Comparison of ENCODE assay signal across 8 cellular contexts in the genomic region with DNA sequence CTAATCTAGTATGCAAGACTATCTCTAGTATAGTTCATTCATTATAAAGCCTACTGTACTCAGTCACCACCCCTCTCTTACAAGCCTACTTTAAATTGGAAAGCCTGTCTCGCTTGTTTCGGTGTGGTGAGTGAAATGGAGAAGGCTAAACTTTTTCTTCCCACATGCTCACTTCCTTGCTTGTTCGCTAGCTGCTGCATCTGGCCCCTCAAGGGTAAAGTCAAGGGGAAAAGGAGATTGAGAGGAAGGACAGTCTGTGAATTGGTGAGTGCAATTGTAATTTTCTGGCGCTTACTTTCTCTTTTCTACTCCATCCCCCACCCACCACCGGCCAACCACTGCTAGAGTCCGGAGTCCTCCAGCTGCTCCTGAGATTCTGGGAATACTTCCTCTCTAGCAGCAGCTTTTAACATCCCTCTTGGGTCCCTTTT. TPM values are rescaled to one million over a fixed set of nuclear protein-coding genes. Genes with fewer than 3 reads are reported as not detected.
DNase-seq lines count a peak whose midpoint lies in the region; ATAC-seq and TF ChIP-seq lines count a peak whose summit lies in the region.

No MANE protein-coding gene starts in this region.

- H4K20me1 ChIP-seq in neural progenitor cell (ENCODE audit: low read depth): no peaks in the 10 kb centered on the region

- H3K27ac ChIP-seq in caudate nucleus (ENCODE audit: low read depth, low read length) (peak overlapping the region; percentile 79), neural progenitor cell (no peak overlapping the region), SJCRH30 (no peak overlapping the region)

- H3K4me1 ChIP-seq in neural progenitor cell (no peaks in the 10 kb centered on the region), SJCRH30 (no peaks in the 10 kb centered on the region)

- H3K36me3 ChIP-seq in neural progenitor cell (no peaks in the 10 kb centered on the region), SJCRH30 (no peaks in the 10 kb centered on the region)

- peaks cover 31% of the 10 kb centered on the region for H3K4me1 Mint-ChIP-seq in CD14-positive monocyte
- H3K4me1 Mint-ChIP-seq in neural progenitor cell: peaks cover 15% of the 10 kb centered on the region
- H3K4me1 Mint-ChIP-seq in chondrocyte (ENCODE audit: low read depth): no peaks in the 10 kb centered on the region

- ATAC-seq in GM19395 (IDR thresholded peaks at IDR 0.05; ENCODE audit: unreplicated experiment) (peak; percentile 72), HG03342 (IDR thresholded peaks at IDR 0.05; ENCODE audit: unreplicated experiment) (peak; percentile 58)

- H3F3A ChIP-seq in neural progenitor cell (ENCODE audit: low read depth): no peaks in the 10 kb centered on the region

- no peak overlapping the region for H2AFZ ChIP-seq in neural progenitor cell (replicated peaks)

- H3K4me2 ChIP-seq in neural progenitor cell: no peak overlapping the region

- no peaks in the 10 kb centered on the region for H3K9me3 ChIP-seq in neural progenitor cell (ENCODE audit: low read depth)
- no peaks in the 10 kb centered on the region for H3K9me3 ChIP-seq in SJCRH30 (replicated peaks)

- H3K9me3 Mint-ChIP-seq in CD14-positive monocyte (peaks cover 0 to 4% (median 0%) of the 10 kb centered on the region in 7 donors), neural progenitor cell (no peaks in the 10 kb centered on the region), chondrocyte (ENCODE audit: low read depth) (no peaks in the 10 kb centered on the region)

- no peaks in the 10 kb centered on the region for H3K79me2 ChIP-seq in neural progenitor cell (ENCODE audit: low read depth)

- H3K36me3 Mint-ChIP-seq in CD14-positive monocyte (no peaks in the 10 kb centered on the region), neural progenitor cell (no peaks in the 10 kb centered on the region), chondrocyte (ENCODE audit: low read depth) (no peaks in the 10 kb centered on the region)

- H3K9ac ChIP-seq in neural progenitor cell: no peak overlapping the region

- H3K27ac Mint-ChIP-seq in CD14-positive monocyte (peak overlapping the region; percentile 41 to 91 (median 87)), neural progenitor cell (no peak overlapping the region), chondrocyte (ENCODE audit: unreplicated experiment) (no peak overlapping the region)

- H3K27me3 Mint-ChIP-seq in CD14-positive monocyte (ENCODE audit: low read depth in 3 of 3) (peaks cover 0 to 2% (median 0%) of the 10 kb centered on the region in 3 donors), neural progenitor cell (ENCODE audit: insufficient read depth, low read depth) (peaks cover 3% of the 10 kb centered on the region), chondrocyte (ENCODE audit: low read depth) (no peaks in the 10 kb centered on the region)

- H3K4me3 Mint-ChIP-seq in CD14-positive monocyte (peak overlapping the region; percentile 54 to 59), neural progenitor cell (no peak overlapping the region), chondrocyte (ENCODE audit: unreplicated experiment) (no peak overlapping the region)

- TF ChIP-seq CTCF in CD14-positive monocyte (IDR thresholded peaks at IDR 0.05): no peak
- no peak for TF ChIP-seq CTCF in neural progenitor cell (IDR thresholded peaks at IDR 0.05)
- TF ChIP-seq CTCF in chondrocyte (IDR thresholded peaks at IDR 0.05): no peak

- intact Hi-C loops in CD14-positive monocyte (cut with micrococcal nuclease): no loop called here

- H3K27me3 ChIP-seq in neural progenitor cell (no peaks in the 10 kb centered on the region), SJCRH30 (no peaks in the 10 kb centered on the region)

- no peak for DNase-seq in CD14-positive monocyte (ENCODE audit: low spot score)
- DNase-seq in caudate nucleus (lab: John Stamatoyannopoulos, UW): peak in 14 of 61 donors; percentile 4 to 45 (median 25)
- DNase-seq in neural progenitor cell (ENCODE audit: low spot score): no peak
- DNase-seq in chondrocyte (ENCODE audit: low spot score): no peak
- DNase-seq in stimulated activated CD4-positive, alpha-beta T cell treated with anti-CD3 and anti-CD28 coated beads, Interleukin-12 subunit alpha, Interleukin-12 subunit beta, amount 100 ng/mL, for 4 hours: no peak
- DNase-seq in SJCRH30: no peak

- no peak overlapping the region for H3K4me3 ChIP-seq in neural progenitor cell
- no peak overlapping the region for H3K4me3 ChIP-seq in SJCRH30

RNA-seq across cellular contexts. Expression of a gene that starts 12.1 kb away (rescaled TPM):
- polyA plus RNA-seq in CD14-positive monocyte: 1 to 10 TPM; 4.6 to 5.6 TPM
- total RNA-seq in neural progenitor cell (ENCODE audit: low replicate concordance) (0.87 and 1.6 TPM in 2 replicates), chondrocyte (1.4 to 1.6 TPM (median 1.5 TPM) in 3 replicates)
- 1.1 and 1.3 TPM in 2 replicates for total RNA-seq in SJCRH30 (2014; rRNA removed; shearing (Covaris generic))

RNA-seq across cellular contexts. Expression of a gene that starts 25.0 kb away (rescaled TPM):
- not detected for polyA plus RNA-seq in CD14-positive monocyte
- not detected in 2 replicates for total RNA-seq in neural progenitor cell (ENCODE audit: low replicate concordance)
- total RNA-seq in chondrocyte: not detected in 3 replicates
- not detected in 2 replicates for total RNA-seq in SJCRH30 (2014; rRNA removed; shearing (Covaris generic))

Comparison
In these comparisons a context has a peak if more than half of its experiments do, and no peak if none do; other contexts are left out.
1. H3K27ac Mint-ChIP-seq: peak in CD14-positive monocyte (7 of 7); none in neural progenitor cell (single experiment) and chondrocyte (single experiment).
2. H3K4me3 Mint-ChIP-seq: peak in CD14-positive monocyte (2 of 2); none in neural progenitor cell (single experiment) and chondrocyte (single experiment).